ENCODE assay signal across 13 cellular contexts in genomic region chr7:154837622-154838021, GRCh38.
DNase-seq lines count a peak whose midpoint lies in the region; ATAC-seq and FAIRE-seq lines count a peak whose summit lies in the region.
"Had no signal": no experiment of that assay in that cellular context is flagged by ENCODE, and none has a peak within 500 bp of the region (broad histone marks: within the 10 kb centered on the region; RNA-seq: fewer than 3 reads in every experiment).

No MANE protein-coding gene starts in this region.

- ATAC-seq in GM19463 (IDR thresholded peaks at IDR 0.05; ENCODE audit: unreplicated experiment): peak; percentile 86
- ATAC-seq in HG02798 (IDR thresholded peaks at IDR 0.05; ENCODE audit: poor library complexity, unreplicated experiment): peak; percentile 93
- ATAC-seq in HG03457 (IDR thresholded peaks at IDR 0.05; ENCODE audit: unreplicated experiment): peak; percentile 94
- ATAC-seq: PC-3 had no signal

- peak; percentile 84 for FAIRE-seq in GM18507 (lab: Jason Lieb, UNC)
- FAIRE-seq: astrocyte had no signal

- DNase-seq in GM18507 (ENCODE audit: extremely low spot score, insufficient read length, low read depth): no peak
- DNase-seq in NCI-H1436 (lab: John Stamatoyannopoulos, UW): no peak
- no peak for DNase-seq in foreskin melanocyte
- no peak for DNase-seq in stimulated activated CD4-positive, alpha-beta T cell treated with anti-CD3 and anti-CD28 coated beads, Interleukin-4, amount 100 ng/mL, for 24 hours
- DNase-seq in activated naive CD4-positive, alpha-beta T cell (lab: John Stamatoyannopoulos, UW): no peak
- DNase-seq: activated CD4-positive, CD25-positive, alpha-beta regulatory T cell; activated T-cell treated with anti-CD3 and anti-CD28 coated beads, Interleukin-2, amount 50 U/mL, for 24 hours; Karpas-422; PC-3 had no signal
